In genomic region chr1:5727191-5727590, GRCh38 we compare ENCODE assay signal across 12 cellular contexts.
DNase-seq lines count a peak whose midpoint lies in the region; ATAC-seq and TF ChIP-seq lines count a peak whose summit lies in the region.
"Had no signal": no experiment of that assay in that cellular context is flagged by ENCODE, and none has a peak within 500 bp of the region (broad histone marks: within the 10 kb centered on the region; RNA-seq: fewer than 3 reads in every experiment).

No MANE protein-coding gene starts in this region.

- H3K36me3 ChIP-seq in cardiac muscle cell = no peaks in the 10 kb centered on the region
- H3K36me3 ChIP-seq: HAP-1 had no signal

- intact Hi-C loops in right cardiac atrium (cut with DNase I) (no loop called here), posterior vena cava (cut with DNase I) (no loop called here)

- H3K27ac ChIP-seq in cardiac muscle cell = peak overlapping the region; percentile 67
- H3K27ac ChIP-seq in right cardiac atrium (ENCODE audit: low read length) = no peak overlapping the region
- H3K27ac ChIP-seq in VCaP = peak overlapping the region; percentile 91
- no peak overlapping the region for H3K27ac ChIP-seq in RWPE1

- H3K9me3 ChIP-seq in cardiac muscle cell (ENCODE audit: low read depth) (no peaks in the 10 kb centered on the region), right cardiac atrium (ENCODE audit: control insufficient read depth, low read length) (no peaks in the 10 kb centered on the region)
- H3K9me3 ChIP-seq: HAP-1 had no signal

- DNase-seq in cardiac muscle cell (ENCODE audit: low read depth in 1 of 2, low spot score in 1 of 2) (no peak), right cardiac atrium (no peak), posterior vena cava (ENCODE audit: low spot score) (peak; percentile 31), SIG-M5 treated with dmso at 0.1 percent for 504 hours (lab: John Stamatoyannopoulos, UW; ENCODE audit: unreplicated experiment) (no peak), NCI-H2107 (lab: John Stamatoyannopoulos, UW) (no peak), RWPE1 (ENCODE audit: low spot score) (no peak)
- DNase-seq: ACHN, COR-L47 had no signal

- no peak overlapping the region for H3K4me3 ChIP-seq in cardiac muscle cell
- H3K4me3 ChIP-seq in right cardiac atrium (ENCODE audit: low read length) = no peak overlapping the region
- H3K4me3 ChIP-seq: GM12878, HAP-1 had no signal

- POLR2A ChIA-PET in RWPE1 (lab: Yijun Ruan, JAX; ENCODE audit: low non-redundant PET) = no interaction called here

- TF ChIP-seq CTCF in cardiac muscle cell (IDR thresholded peaks at IDR 0.05; ENCODE audit: low read depth, low read length) = no peak
- TF ChIP-seq CTCF in VCaP (conservative IDR thresholded peaks at IDR 0.05) = no peak
- TF ChIP-seq CTCF in RWPE1 (conservative IDR thresholded peaks at IDR 0.05; ENCODE audit: low read depth) = no peak

- ATAC-seq in right cardiac atrium = no peak
- ATAC-seq: CD8-positive, alpha-beta T cell; GM12878 had no signal

- CTCF ChIA-PET in RWPE1 (lab: Yijun Ruan, JAX) = no interaction called here

- H3K27me3 ChIP-seq in cardiac muscle cell = no peaks in the 10 kb centered on the region
- no peaks in the 10 kb centered on the region for H3K27me3 ChIP-seq in right cardiac atrium (ENCODE audit: control insufficient read depth, insufficient read depth)

- H3K4me1 ChIP-seq in cardiac muscle cell (ENCODE audit: low read depth) (peaks cover 11% of the 10 kb centered on the region), right cardiac atrium (ENCODE audit: control insufficient read depth, insufficient read depth, low read length) (no peaks in the 10 kb centered on the region)
- H3K4me1 ChIP-seq: HAP-1 had no signal

Comparison
In these comparisons a context has a peak if more than half of its experiments do, and no peak if none do; other contexts are left out.
1. H3K27ac ChIP-seq: peak in cardiac muscle cell (single experiment) and VCaP (single experiment); none in right cardiac atrium (single experiment) and RWPE1 (single experiment).